ENCODE assay signal across 9 cellular contexts in the genomic region with DNA sequence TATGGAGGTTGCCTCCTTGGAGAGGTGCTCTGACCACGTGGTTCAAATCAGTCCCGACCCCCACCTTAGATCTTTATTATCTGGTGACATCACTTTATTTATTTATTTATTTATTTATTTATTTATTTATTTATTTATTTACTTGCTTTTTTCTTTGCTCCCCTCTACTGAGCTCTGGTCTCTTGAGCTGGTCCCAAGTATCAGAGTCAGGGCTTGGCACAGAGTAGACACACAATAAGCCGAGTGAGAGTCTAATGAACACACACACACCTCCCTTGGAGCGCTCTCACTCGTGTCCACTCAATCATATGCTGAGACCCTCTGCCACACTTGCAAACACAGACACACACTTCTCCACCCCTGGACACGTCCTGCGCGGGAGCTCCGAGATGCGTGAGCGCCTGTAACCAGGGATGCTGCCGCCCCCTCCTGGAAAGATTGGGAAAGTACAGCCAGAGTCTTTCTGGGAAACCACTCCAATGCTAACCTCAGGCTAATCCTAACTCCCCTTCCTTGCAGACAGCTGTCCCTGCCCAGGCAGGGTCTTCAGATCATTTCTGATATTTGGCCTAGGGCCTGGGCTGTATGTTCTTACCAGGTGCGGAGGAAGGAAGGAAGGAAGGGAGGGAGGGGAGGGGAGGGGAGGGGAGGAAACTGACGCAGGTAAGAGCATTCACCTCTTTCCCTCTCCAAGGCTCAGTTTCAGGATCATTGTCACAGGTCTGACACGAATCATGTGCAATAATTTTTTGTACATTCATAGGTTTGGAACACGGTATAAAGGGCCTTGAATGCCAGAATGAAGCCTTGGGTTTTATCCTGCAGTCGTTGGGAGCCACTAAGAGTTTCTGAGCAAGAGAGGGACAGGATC.
DNase-seq lines count a peak whose midpoint lies in the region; ATAC-seq and TF ChIP-seq lines count a peak whose summit lies in the region.
"Had no signal": no experiment of that assay in that cellular context is flagged by ENCODE, and none has a peak within 500 bp of the region (broad histone marks: within the 10 kb centered on the region; RNA-seq: fewer than 3 reads in every experiment).

No MANE protein-coding gene starts in this region.

- no peak overlapping the region for H3K9ac ChIP-seq in OCI-LY1 (ENCODE audit: low read length)

- no peak overlapping the region for H3K27ac ChIP-seq in CD4-positive, alpha-beta memory T cell (ENCODE audit: low read depth, low read length)
- H3K27ac ChIP-seq in OCI-LY1 (ENCODE audit: low read depth, low read length, poor library complexity, severe bottlenecking): no peak overlapping the region
- H3K27ac ChIP-seq in esophagus squamous epithelium: no peak overlapping the region

- no peak overlapping the region for H3K4me3 ChIP-seq in CD4-positive, alpha-beta memory T cell (ENCODE audit: low read length in 2 of 2)
- no peak overlapping the region for H3K4me3 ChIP-seq in OCI-LY1 (ENCODE audit: low read depth, low read length, poor library complexity, severe bottlenecking)
- peak overlapping the region in 1 of 4 donors; percentile 21 for H3K4me3 ChIP-seq in esophagus squamous epithelium

- TF ChIP-seq CTCF in OCI-LY1 (IDR thresholded peaks at IDR 0.05; ENCODE audit: low read length): peak; percentile 89
- TF ChIP-seq CTCF in esophagus squamous epithelium (IDR thresholded peaks at IDR 0.05): peak; percentile 58 to 93 (median 87)

- H3K4me3 Mint-ChIP-seq in CD4-positive, alpha-beta memory T cell: no peak overlapping the region
- no peak overlapping the region for H3K4me3 Mint-ChIP-seq in natural killer cell treated with Interleukin-12 subunit alpha and Interleukin-12 subunit beta and Interleukin-15 and Interleukin-18, amount 100 ng/mL, for 72 hours
- H3K4me3 Mint-ChIP-seq in stimulated activated naive B cell treated with anti-CD40 and anti-IgM and Interleukin-4, amounts not matched to agents 10 μg/mL and 1 μg/mL and 100 μg/mL, for 72 hours: peak overlapping the region; percentile 70 to 74
- H3K4me3 Mint-ChIP-seq: activated naive CD8-positive, alpha-beta T cell had no signal

- H3F3A ChIP-seq in OCI-LY1 (ENCODE audit: insufficient read depth, low read length): no peaks in the 10 kb centered on the region

- peak; percentile 64 to 72 for ATAC-seq in natural killer cell treated with Interleukin-12 subunit alpha and Interleukin-12 subunit beta and Interleukin-15 and Interleukin-18, amount 100 ng/mL, for 72 hours
- ATAC-seq in stimulated activated naive B cell treated with anti-CD40 and anti-IgM and Interleukin-4, amounts not matched to agents 10 μg/mL and 1 μg/mL and 100 μg/mL, for 72 hours (replicated peaks): peak; percentile 79 to 84
- no peak for ATAC-seq in GM18517 (IDR thresholded peaks at IDR 0.05; ENCODE audit: unreplicated experiment)

- no peaks in the 10 kb centered on the region for H3K4me1 ChIP-seq in CD4-positive, alpha-beta memory T cell (ENCODE audit: insufficient read depth, low read length)
- no peaks in the 10 kb centered on the region for H3K4me1 ChIP-seq in OCI-LY1 (ENCODE audit: insufficient read depth, low read length, severe bottlenecking)
- peaks cover 0 to 5% (median 2%) of the 10 kb centered on the region in 3 donors for H3K4me1 ChIP-seq in esophagus squamous epithelium

- CTCF ChIA-PET in CD4-positive, alpha-beta memory T cell (lab: Charles Lee; ENCODE audit: partially characterized antibody): interaction anchor here (0.6 to 8.1 kb wide), 20 partner anchors 10 to 407 kb away, joined by 3 to 151 read pairs (median 4); no protein-coding TSS in a partner anchor

- no peaks in the 10 kb centered on the region for H3K79me2 ChIP-seq in OCI-LY1 (ENCODE audit: insufficient read depth, low read length)

- TF ChIP-seq POLR2A in esophagus squamous epithelium (IDR thresholded peaks at IDR 0.05): no peak

- no peaks in the 10 kb centered on the region for H3K9me3 ChIP-seq in CD4-positive, alpha-beta memory T cell (ENCODE audit: control insufficient read depth in 1 of 2, low read length in 2 of 2)
- H3K9me3 ChIP-seq in OCI-LY1 (ENCODE audit: low read length) (no peaks in the 10 kb centered on the region), esophagus squamous epithelium (no peaks in the 10 kb centered on the region)

- 20 to 22% methylated on average over 12 to 16 of the region's 17 CpGs for WGBS in esophagus squamous epithelium, 2 donors

- DNase-seq in CD4-positive, alpha-beta memory T cell: peak; percentile 48 to 59 (median 58)
- DNase-seq in HK-2 (ENCODE audit: unreplicated experiment): peak; percentile 78
- DNase-seq in activated T-cell treated with anti-CD3 and anti-CD28 coated beads for 48 hours (ENCODE audit: low read depth): peak; percentile 46
- no peak for DNase-seq in esophagus squamous epithelium (lab: John Stamatoyannopoulos, UW)
- DNase-seq in natural killer cell treated with Interleukin-12 subunit alpha and Interleukin-12 subunit beta and Interleukin-15 and Interleukin-18, amount 100 ng/mL, for 72 hours (ENCODE audit: low spot score): peak; percentile 69
- peak; percentile 48 for DNase-seq in stimulated activated naive B cell treated with anti-CD40 and anti-IgM and Interleukin-4, amounts not matched to agents 10 μg/mL and 1 μg/mL and 100 μg/mL, for 72 hours

- peaks cover 2 to 4% (median 3%) of the 10 kb centered on the region in 4 donors for H3K4me1 Mint-ChIP-seq in CD4-positive, alpha-beta memory T cell
- H3K4me1 Mint-ChIP-seq in natural killer cell treated with Interleukin-12 subunit alpha and Interleukin-12 subunit beta and Interleukin-15 and Interleukin-18, amount 100 ng/mL, for 72 hours (ENCODE audit: low read depth in 2 of 2): peaks cover 3 to 5% of the 10 kb centered on the region in 2 donors
- H3K4me1 Mint-ChIP-seq in stimulated activated naive B cell treated with anti-CD40 and anti-IgM and Interleukin-4, amounts not matched to agents 10 μg/mL and 1 μg/mL and 100 μg/mL, for 72 hours: peaks cover 8 to 17% of the 10 kb centered on the region in 2 donors

- no peaks in the 10 kb centered on the region for H3K9me2 ChIP-seq in OCI-LY1 (ENCODE audit: low read depth, low read length)

- no peak overlapping the region for H3K4me2 ChIP-seq in OCI-LY1 (ENCODE audit: low read length)

- no peaks in the 10 kb centered on the region for H3K27me3 ChIP-seq in CD4-positive, alpha-beta memory T cell (ENCODE audit: insufficient read depth, low read length)
- H3K27me3 ChIP-seq in OCI-LY1 (ENCODE audit: insufficient read depth, low read length) (no peaks in the 10 kb centered on the region), esophagus squamous epithelium (peaks cover 0 to 43% (median 0%) of the 10 kb centered on the region in 4 donors)

- no peak overlapping the region for H2AFZ ChIP-seq in OCI-LY1 (ENCODE audit: low read length)

- no peaks in the 10 kb centered on the region for H3K36me3 Mint-ChIP-seq in CD4-positive, alpha-beta memory T cell
- H3K36me3 Mint-ChIP-seq in natural killer cell treated with Interleukin-12 subunit alpha and Interleukin-12 subunit beta and Interleukin-15 and Interleukin-18, amount 100 ng/mL, for 72 hours: no peaks in the 10 kb centered on the region
- no peaks in the 10 kb centered on the region for H3K36me3 Mint-ChIP-seq in stimulated activated naive B cell treated with anti-CD40 and anti-IgM and Interleukin-4, amounts not matched to agents 10 μg/mL and 1 μg/mL and 100 μg/mL, for 72 hours
- H3K36me3 Mint-ChIP-seq: activated naive CD8-positive, alpha-beta T cell had no signal

- POLR2A ChIA-PET in CD4-positive, alpha-beta memory T cell (lab: Charles Lee; ENCODE audit: partially characterized antibody): interaction anchor here (1.0 kb wide), 1 partner anchor 207 kb away, joined by 5 read pairs; no protein-coding TSS in a partner anchor

- H3K36me3 ChIP-seq in CD4-positive, alpha-beta memory T cell (ENCODE audit: insufficient read depth, low read length): no peaks in the 10 kb centered on the region
- no peaks in the 10 kb centered on the region for H3K36me3 ChIP-seq in OCI-LY1 (ENCODE audit: insufficient read depth, low read length)
- no peaks in the 10 kb centered on the region for H3K36me3 ChIP-seq in esophagus squamous epithelium

- H4K20me1 ChIP-seq in OCI-LY1 (ENCODE audit: insufficient read depth, low read length): no peaks in the 10 kb centered on the region

- no peaks in the 10 kb centered on the region for H3K9me3 Mint-ChIP-seq in CD4-positive, alpha-beta memory T cell
- H3K9me3 Mint-ChIP-seq in natural killer cell treated with Interleukin-12 subunit alpha and Interleukin-12 subunit beta and Interleukin-15 and Interleukin-18, amount 100 ng/mL, for 72 hours: no peaks in the 10 kb centered on the region
- H3K9me3 Mint-ChIP-seq in stimulated activated naive B cell treated with anti-CD40 and anti-IgM and Interleukin-4, amounts not matched to agents 10 μg/mL and 1 μg/mL and 100 μg/mL, for 72 hours: no peaks in the 10 kb centered on the region

- peaks cover 3 to 6% of the 10 kb centered on the region in 2 donors for H3K27me3 Mint-ChIP-seq in CD4-positive, alpha-beta memory T cell
- peaks cover 11 to 21% of the 10 kb centered on the region in 2 donors for H3K27me3 Mint-ChIP-seq in natural killer cell treated with Interleukin-12 subunit alpha and Interleukin-12 subunit beta and Interleukin-15 and Interleukin-18, amount 100 ng/mL, for 72 hours
- peaks cover 9 to 19% of the 10 kb centered on the region in 2 donors for H3K27me3 Mint-ChIP-seq in stimulated activated naive B cell treated with anti-CD40 and anti-IgM and Interleukin-4, amounts not matched to agents 10 μg/mL and 1 μg/mL and 100 μg/mL, for 72 hours

- intact Hi-C loops in CD4-positive, alpha-beta memory T cell (cut with micrococcal nuclease): no loop called here
- intact Hi-C loops in esophagus squamous epithelium (cut with DNase I): loop anchor here (5.0 to 10.0 kb wide), 3 partner anchors 168 to 408 kb away; no protein-coding TSS in a partner anchor

- peak overlapping the region in 1 of 7 donors; percentile 29 for H3K27ac Mint-ChIP-seq in CD4-positive, alpha-beta memory T cell
- no peak overlapping the region for H3K27ac Mint-ChIP-seq in natural killer cell treated with Interleukin-12 subunit alpha and Interleukin-12 subunit beta and Interleukin-15 and Interleukin-18, amount 100 ng/mL, for 72 hours
- H3K27ac Mint-ChIP-seq in stimulated activated naive B cell treated with anti-CD40 and anti-IgM and Interleukin-4, amounts not matched to agents 10 μg/mL and 1 μg/mL and 100 μg/mL, for 72 hours: no peak overlapping the region
- H3K27ac Mint-ChIP-seq: activated naive CD8-positive, alpha-beta T cell had no signal

Comparison
In these comparisons a context has a peak if more than half of its experiments do, and no peak if none do; other contexts are left out.
1. H3K4me3 Mint-ChIP-seq: peak in stimulated activated naive B cell treated with anti-CD40 and anti-IgM and Interleukin-4, amounts not matched to agents 10 μg/mL and 1 μg/mL and 100 μg/mL, for 72 hours (2 of 2); none in CD4-positive, alpha-beta memory T cell (0 of 8) and natural killer cell treated with Interleukin-12 subunit alpha and Interleukin-12 subunit beta and Interleukin-15 and Interleukin-18, amount 100 ng/mL, for 72 hours (single experiment).